In genomic region chr4:165838575-165838974, GRCh38 we compare ENCODE assay signal across 21 cellular contexts. TPM values are rescaled to one million over a fixed set of nuclear protein-coding genes. Genes with fewer than 3 reads are reported as not detected.
"Had no signal": no experiment of that assay in that cellular context is flagged by ENCODE, and none has a peak within 500 bp of the region (broad histone marks: within the 10 kb centered on the region; RNA-seq: fewer than 3 reads in every experiment).

No MANE protein-coding gene starts in this region.

- ATAC-seq: activated CD8-positive, alpha-beta T cell treated with anti-CD3 and anti-CD28 coated beads for 36 hours; activated T-helper 17 cell treated with anti-CD3 and anti-CD28 coated beads, Interleukin-2, amount 50 U/mL, for 72 hours had no signal

- H3K27me3 ChIP-seq: esophagus muscularis mucosa, transverse colon had no signal

- H3K36me3 ChIP-seq: esophagus muscularis mucosa, transverse colon had no signal

- H3K4me3 ChIP-seq: coronary artery, esophagus muscularis mucosa, transverse colon had no signal

- H3K4me1 ChIP-seq: esophagus muscularis mucosa, transverse colon had no signal

- DNase-seq: activated CD4-positive, alpha-beta T cell treated with anti-CD3 and anti-CD28 coated beads, Interleukin-2, amount 10 ng/mL, durations not matched to agents 24 days and 14 days; activated CD4-positive, CD25-positive, alpha-beta regulatory T cell; activated CD8-positive, alpha-beta T cell treated with anti-CD3 and anti-CD28 coated beads for 36 hours; activated naive CD4-positive, alpha-beta T cell; activated naive CD8-positive, alpha-beta T cell treated with anti-CD3 and anti-CD28 coated beads for 36 hours; activated T-cell treated with anti-CD3 and anti-CD28 coated beads, Interleukin-2, amount 50 U/mL, for 1 hour; amniotic stem cell; caudate nucleus; effector CD4-positive, alpha-beta T cell; mammary epithelial cell; midbrain; posterior cingulate gyrus; retina; stimulated activated CD4-positive, alpha-beta T cell treated with anti-CD3 and anti-CD28 coated beads, Interleukin-2, amount 100 ng/mL, for 24 hours; stimulated activated naive CD4-positive, alpha-beta T cell treated with Interleukin-2 at 50 U/mL for 16 hours; T-helper 1 cell; T1000; transverse colon had no signal

- H3K27ac ChIP-seq: coronary artery had no signal

- H3K9me3 ChIP-seq: esophagus muscularis mucosa, transverse colon had no signal

RNA-seq across cellular contexts. Expression of gene TLL1, which starts 34.5 kb away (rescaled TPM):
- total RNA-seq: activated CD4-positive, alpha-beta T cell treated with anti-CD3 and anti-CD28 coated beads, Interleukin-2, amount 10 ng/mL, durations not matched to agents 24 days and 14 days; activated CD8-positive, alpha-beta T cell treated with anti-CD3 and anti-CD28 coated beads for 36 hours; activated naive CD8-positive, alpha-beta T cell treated with anti-CD3 and anti-CD28 coated beads for 36 hours; activated T-helper 17 cell treated with anti-CD3 and anti-CD28 coated beads, Interleukin-2, amount 50 U/mL, for 72 hours had no signal
